Comparison of ENCODE assay signal across 11 cellular contexts in the genomic region with DNA sequence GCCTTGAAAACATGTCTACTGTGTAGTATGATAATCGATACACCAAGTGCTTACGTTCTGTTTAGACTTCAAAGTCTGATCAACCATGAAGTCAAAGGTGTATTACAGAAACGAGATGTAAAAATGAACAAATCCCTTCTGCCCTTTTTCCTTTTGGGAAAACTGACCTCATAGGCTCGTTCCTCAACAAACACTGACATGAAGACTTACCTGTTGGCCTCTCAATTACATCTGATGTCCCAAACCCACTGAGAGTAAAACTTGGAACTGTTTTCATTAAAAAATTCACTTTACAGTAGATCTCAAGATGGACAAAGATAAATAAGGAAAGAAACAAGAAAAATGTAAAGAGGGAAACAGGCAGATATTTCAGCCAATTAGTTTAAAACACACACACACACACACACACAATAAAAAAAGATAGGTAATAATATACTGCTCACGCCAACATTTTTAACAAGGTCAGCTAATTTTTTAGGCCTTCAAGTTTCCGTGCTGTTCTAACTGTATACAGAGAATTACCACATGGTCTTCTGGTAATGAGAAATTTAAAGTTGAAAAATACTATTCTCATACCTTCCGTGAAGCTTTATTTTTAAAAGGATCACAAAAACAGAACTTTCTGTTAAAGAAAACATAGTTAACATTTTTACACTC. TPM values are rescaled to one million over a fixed set of nuclear protein-coding genes. Genes with fewer than 3 reads are reported as not detected.
A peak's percentile ranks its signal among the peaks of the same experiment; 100 is the strongest.
DNase-seq lines count a peak whose midpoint lies in the region; ATAC-seq and TF ChIP-seq lines count a peak whose summit lies in the region.
"Had no signal": no experiment of that assay in that cellular context is flagged by ENCODE, and none has a peak within 500 bp of the region (broad histone marks: within the 10 kb centered on the region; RNA-seq: fewer than 3 reads in every experiment).

No MANE protein-coding gene starts in this region.

- no peaks in the 10 kb centered on the region for H3K27me3 Mint-ChIP-seq in CD4-positive, alpha-beta memory T cell
- H3K27me3 Mint-ChIP-seq in brain (peaks cover 9% of the 10 kb centered on the region), natural killer cell (ENCODE audit: low read depth in 2 of 2) (peaks cover 0 to 4% of the 10 kb centered on the region in 2 donors)

- no peaks in the 10 kb centered on the region for H3K9me3 Mint-ChIP-seq in CD4-positive, alpha-beta memory T cell
- H3K9me3 Mint-ChIP-seq in brain (peaks cover 0 to 7% (median 4%) of the 10 kb centered on the region in 5 experiments), natural killer cell (no peaks in the 10 kb centered on the region)

- H3K4me1 ChIP-seq in CD4-positive, alpha-beta memory T cell (ENCODE audit: insufficient read depth, low read length): peaks cover 47% of the 10 kb centered on the region

- intact Hi-C loops in CD4-positive, alpha-beta memory T cell (cut with micrococcal nuclease): no loop called here
- intact Hi-C loops in natural killer cell (cut with micrococcal nuclease): no loop called here

- no peak for TF ChIP-seq CTCF in brain (conservative IDR thresholded peaks at IDR 0.05)
- no peak for TF ChIP-seq CTCF in natural killer cell (IDR thresholded peaks at IDR 0.05)
- TF ChIP-seq CTCF in omental fat pad (IDR thresholded peaks at IDR 0.05): no peak

- H3K27me3 ChIP-seq in CD4-positive, alpha-beta memory T cell (ENCODE audit: insufficient read depth, low read length): no peaks in the 10 kb centered on the region
- H3K27me3 ChIP-seq: transverse colon had no signal

- H3K36me3 Mint-ChIP-seq in CD4-positive, alpha-beta memory T cell: peaks cover 34 to 50% of the 10 kb centered on the region in 2 donors
- peaks cover 57% of the 10 kb centered on the region for H3K36me3 Mint-ChIP-seq in brain
- no peaks in the 10 kb centered on the region for H3K36me3 Mint-ChIP-seq in natural killer cell

- POLR2A ChIA-PET in CD4-positive, alpha-beta memory T cell (lab: Charles Lee; ENCODE audit: partially characterized antibody): interaction anchor here (1.0 to 6.6 kb wide), 6 partner anchors 8 to 94 kb away, joined by 3 to 197 read pairs (median 9); a partner anchor contains a TSS

- peaks cover 27 to 52% (median 37%) of the 10 kb centered on the region in 4 donors for H3K4me1 Mint-ChIP-seq in CD4-positive, alpha-beta memory T cell
- H3K4me1 Mint-ChIP-seq in brain (peaks cover 56% of the 10 kb centered on the region), natural killer cell (peaks cover 34 to 35% of the 10 kb centered on the region in 2 donors)

- DNase-seq in CD4-positive, alpha-beta memory T cell: no peak
- DNase-seq in Jurkat, Clone E6-1 (ENCODE audit: low read depth, low spot score): no peak
- DNase-seq in natural killer cell (no peak), omental fat pad (ENCODE audit: low spot score) (no peak), kidney glomerular epithelial cell (lab: John Stamatoyannopoulos, UW) (no peak), hippocampal formation (lab: John Stamatoyannopoulos, UW) (no peak), HCEC 1CT (no peak)
- DNase-seq: NCI-H1930, transverse colon had no signal

- H3K9me3 ChIP-seq in CD4-positive, alpha-beta memory T cell (ENCODE audit: control insufficient read depth in 1 of 2, low read length in 2 of 2): no peaks in the 10 kb centered on the region
- H3K9me3 ChIP-seq: transverse colon had no signal

- CTCF ChIA-PET in CD4-positive, alpha-beta memory T cell (lab: Charles Lee; ENCODE audit: partially characterized antibody): interaction anchor here (1.2 to 3.9 kb wide), 4 partner anchors 15 to 41 kb away, joined by 3 to 14 read pairs (median 7); a partner anchor contains a TSS

- H3K27ac Mint-ChIP-seq in CD4-positive, alpha-beta memory T cell: peak overlapping the region; percentile 37 to 86 (median 77)
- peak overlapping the region; percentile 14 to 84 (median 75) for H3K27ac Mint-ChIP-seq in brain
- H3K27ac Mint-ChIP-seq in natural killer cell: peak overlapping the region; percentile 68 to 87

- H3K27ac ChIP-seq in CD4-positive, alpha-beta memory T cell (ENCODE audit: low read depth, low read length): no peak overlapping the region

- H3K4me3 ChIP-seq in CD4-positive, alpha-beta memory T cell (ENCODE audit: low read length in 2 of 2): no peak overlapping the region
- peak overlapping the region; percentile 93; the same call in 1 of the 2 replicates for H3K4me3 ChIP-seq in Jurkat, Clone E6-1 (ENCODE audit: low read length)

- no peak for ATAC-seq in natural killer cell
- ATAC-seq in omental fat pad (ENCODE audit: low FRiP score): no peak
- ATAC-seq: sciatic nerve had no signal

- H3K36me3 ChIP-seq in CD4-positive, alpha-beta memory T cell (ENCODE audit: insufficient read depth, low read length): peaks cover 20% of the 10 kb centered on the region

- H3K4me3 Mint-ChIP-seq in CD4-positive, alpha-beta memory T cell: peak overlapping the region; percentile 32 to 94 (median 72)
- peak overlapping the region; percentile 85 to 93 (median 93) for H3K4me3 Mint-ChIP-seq in brain
- H3K4me3 Mint-ChIP-seq in natural killer cell: peak overlapping the region; percentile 71

RNA-seq across cellular contexts. Expression of a gene that starts 2.1 kb away (rescaled TPM):
- total RNA-seq in CD4-positive, alpha-beta memory T cell: 100 to 1,000 TPM; 230 to 241 TPM
- polyA plus RNA-seq in CD4-positive, alpha-beta memory T cell: 100 to 1,000 TPM; 193 to 358 TPM
- 649 TPM for polyA plus RNA-seq in Jurkat, Clone E6-1 (2012; ENCODE audit: insufficient read depth, insufficient read length)
- polyA plus RNA-seq in brain (ENCODE audit: insufficient read depth, low read depth, low replicate concordance): 161 TPM
- total RNA-seq in natural killer cell: 100 to 1,000 TPM; 187 to 228 (median 219) TPM
- total RNA-seq in omental fat pad: 10 to 100 TPM; 54.0 to 75.8 (median 60.3) TPM

RNA-seq across cellular contexts. Expression of a gene that starts 33.4 kb away (rescaled TPM):
- 10 to 100 TPM; 92.9 to 99.0 TPM for total RNA-seq in CD4-positive, alpha-beta memory T cell
- polyA plus RNA-seq in CD4-positive, alpha-beta memory T cell: 10 to 100 TPM; 32.7 to 39.2 TPM
- polyA plus RNA-seq in Jurkat, Clone E6-1 (2012; ENCODE audit: insufficient read depth, insufficient read length): 21.2 TPM
- 19.7 TPM for polyA plus RNA-seq in brain (ENCODE audit: insufficient read depth, low read depth, low replicate concordance)
- total RNA-seq in natural killer cell (10 to 100 TPM; 92.0 to 93.8 (median 93.3) TPM), omental fat pad (10 to 100 TPM; 41.7 to 69.0 (median 47.1) TPM)
